Comparison of ENCODE assay signal across 8 cellular contexts in genomic region chr2:85413592-85414421, GRCh38. TPM values are rescaled to one million over a fixed set of nuclear protein-coding genes. Genes with fewer than 3 reads are reported as not detected.
DNase-seq lines count a peak whose midpoint lies in the region; ATAC-seq, FAIRE-seq and TF ChIP-seq lines count a peak whose summit lies in the region.

No MANE protein-coding gene starts in this region.

- no peaks in the 10 kb centered on the region for H3K36me3 Mint-ChIP-seq in activated CD4-positive, alpha-beta T cell treated with anti-CD3 and anti-CD28 coated beads, Interleukin-2, amount 10 ng/mL, durations not matched to agents 24 days and 14 days (ENCODE audit: low read depth)
- no peaks in the 10 kb centered on the region for H3K36me3 Mint-ChIP-seq in endodermal cell (ENCODE audit: low read depth)

- peak; percentile 37 for TF ChIP-seq CTCF in endodermal cell (conservative IDR thresholded peaks at IDR 0.05)

- H3K27me3 ChIP-seq in endodermal cell (ENCODE audit: control insufficient read depth, insufficient read depth, low read length, poor library complexity, severe bottlenecking) (no peaks in the 10 kb centered on the region), muscle layer of duodenum (ENCODE audit: low read depth, low read length) (no peaks in the 10 kb centered on the region)

- ATAC-seq in HG03175 (IDR thresholded peaks at IDR 0.05; ENCODE audit: unreplicated experiment) = no peak

- H3K27ac Mint-ChIP-seq in activated CD4-positive, alpha-beta T cell treated with anti-CD3 and anti-CD28 coated beads, Interleukin-2, amount 10 ng/mL, durations not matched to agents 24 days and 14 days = peak overlapping the region; percentile 20
- peak overlapping the region; percentile 93 for H3K27ac Mint-ChIP-seq in endodermal cell

- WGBS in endodermal cell (ENCODE audit: insufficient coverage in 1 of 2, insufficient read length in 1 of 2), 2 experiments = 20 to 21% methylated on average over 12 to 44 of the region's 44 CpGs

- H3K4me1 Mint-ChIP-seq in activated CD4-positive, alpha-beta T cell treated with anti-CD3 and anti-CD28 coated beads, Interleukin-2, amount 10 ng/mL, durations not matched to agents 24 days and 14 days = peaks cover 48% of the 10 kb centered on the region
- H3K4me1 Mint-ChIP-seq in endodermal cell = peaks cover 16% of the 10 kb centered on the region

- H3K9me3 ChIP-seq in endodermal cell (ENCODE audit: control insufficient read depth, low read length) = no peaks in the 10 kb centered on the region
- no peaks in the 10 kb centered on the region for H3K9me3 ChIP-seq in muscle layer of duodenum (ENCODE audit: control insufficient read depth in 1 of 2, low read length in 2 of 2)

- H3K27ac ChIP-seq in endodermal cell (ENCODE audit: low read depth, low read length) = no peak overlapping the region
- no peak overlapping the region for H3K27ac ChIP-seq in muscle layer of duodenum (ENCODE audit: low read length)

- peak overlapping the region; percentile 80 for H3K4me3 ChIP-seq in endodermal cell (ENCODE audit: low read length)
- H3K4me3 ChIP-seq in muscle layer of duodenum (ENCODE audit: low read depth in 1 of 2, low read length in 2 of 2) = peak overlapping the region; percentile 50 to 55

- H3K36me3 ChIP-seq in endodermal cell (ENCODE audit: control insufficient read depth, insufficient read depth, low read length) (no peaks in the 10 kb centered on the region), muscle layer of duodenum (ENCODE audit: control insufficient read depth in 1 of 2, insufficient read depth in 2 of 2, low read length in 2 of 2) (no peaks in the 10 kb centered on the region)

- peak; percentile 76 for DNase-seq in ELR (ENCODE audit: low read depth)
- peak; percentile 81 for DNase-seq in activated CD4-positive, alpha-beta T cell treated with anti-CD3 and anti-CD28 coated beads, Interleukin-2, amount 10 ng/mL, durations not matched to agents 24 days and 14 days
- DNase-seq in endodermal cell = peak; percentile 80
- peak; percentile 51 for DNase-seq in urothelium cell line (ENCODE audit: low spot score)
- no peak for DNase-seq in NCI-H1092 (lab: John Stamatoyannopoulos, UW)
- no peak for DNase-seq in pons (ENCODE audit: low spot score)

- no peak for FAIRE-seq in urothelium cell line (lab: Jason Lieb, UNC)

- peaks cover 3% of the 10 kb centered on the region for H3K27me3 Mint-ChIP-seq in activated CD4-positive, alpha-beta T cell treated with anti-CD3 and anti-CD28 coated beads, Interleukin-2, amount 10 ng/mL, durations not matched to agents 24 days and 14 days
- H3K27me3 Mint-ChIP-seq in endodermal cell (ENCODE audit: insufficient read depth) = no peaks in the 10 kb centered on the region

- H3K4me3 Mint-ChIP-seq in activated CD4-positive, alpha-beta T cell treated with anti-CD3 and anti-CD28 coated beads, Interleukin-2, amount 10 ng/mL, durations not matched to agents 24 days and 14 days = peak overlapping the region; percentile 75
- peak overlapping the region; percentile 80 for H3K4me3 Mint-ChIP-seq in endodermal cell

- intact Hi-C loops in activated CD4-positive, alpha-beta T cell treated with anti-CD3 and anti-CD28 coated beads, Interleukin-2, amount 10 ng/mL, durations not matched to agents 24 days and 14 days (cut with micrococcal nuclease) = loop anchor here (1.0 kb wide), 1 partner anchor 9 kb away; no protein-coding TSS in a partner anchor

- no peak overlapping the region for H3K9ac ChIP-seq in endodermal cell (ENCODE audit: extremely low read depth, low read length, poor library complexity, severe bottlenecking)

- H3K4me1 ChIP-seq in endodermal cell (ENCODE audit: control insufficient read depth, insufficient read depth, low read length) (peaks cover 4% of the 10 kb centered on the region), muscle layer of duodenum (ENCODE audit: control insufficient read depth in 1 of 2, insufficient read depth in 2 of 2, low read length in 2 of 2) (peaks cover 10 to 13% of the 10 kb centered on the region in 2 donors)

- H3K9me3 Mint-ChIP-seq in activated CD4-positive, alpha-beta T cell treated with anti-CD3 and anti-CD28 coated beads, Interleukin-2, amount 10 ng/mL, durations not matched to agents 24 days and 14 days = no peaks in the 10 kb centered on the region
- no peaks in the 10 kb centered on the region for H3K9me3 Mint-ChIP-seq in endodermal cell

RNA-seq across cellular contexts. Expression of gene CAPG, which starts 3.6 kb away (rescaled TPM):
- 51.6 and 63.6 TPM in 2 replicates for total RNA-seq in activated CD4-positive, alpha-beta T cell treated with anti-CD3 and anti-CD28 coated beads, Interleukin-2, amount 10 ng/mL, durations not matched to agents 24 days and 14 days
- total RNA-seq in endodermal cell = 100 to 1,000 TPM; 104 to 119 TPM
- 30.9 TPM for polyA plus RNA-seq in endodermal cell (2013, experiment 1 of 2)
- polyA plus RNA-seq in endodermal cell (2013, experiment 2 of 2) = 30.1 TPM

RNA-seq across cellular contexts. Expression of gene SH2D6, which starts 4.7 kb away (rescaled TPM):
- 0.69 and 0.96 TPM in 2 replicates for total RNA-seq in activated CD4-positive, alpha-beta T cell treated with anti-CD3 and anti-CD28 coated beads, Interleukin-2, amount 10 ng/mL, durations not matched to agents 24 days and 14 days
- total RNA-seq in endodermal cell = 1 to 10 TPM in 1 of 2 donors, under 1 TPM in 1; 0.68 to 1.1 TPM
- polyA plus RNA-seq in endodermal cell (2013, experiment 1 of 2) = 0.28 TPM
- 0.70 TPM for polyA plus RNA-seq in endodermal cell (2013, experiment 2 of 2)

RNA-seq across cellular contexts. Expression of gene ELMOD3, which starts 59.2 kb away (rescaled TPM):
- 16.7 and 18.2 TPM in 2 replicates for total RNA-seq in activated CD4-positive, alpha-beta T cell treated with anti-CD3 and anti-CD28 coated beads, Interleukin-2, amount 10 ng/mL, durations not matched to agents 24 days and 14 days
- total RNA-seq in endodermal cell = 10 to 100 TPM; 12.4 to 18.9 TPM
- polyA plus RNA-seq in endodermal cell (2013, experiment 1 of 2) = 19.1 TPM
- polyA plus RNA-seq in endodermal cell (2013, experiment 2 of 2) = 19.3 TPM

RNA-seq across cellular contexts. Expression of gene RETSAT, which starts 59.5 kb away (rescaled TPM):
- 21.0 and 25.0 TPM in 2 replicates for total RNA-seq in activated CD4-positive, alpha-beta T cell treated with anti-CD3 and anti-CD28 coated beads, Interleukin-2, amount 10 ng/mL, durations not matched to agents 24 days and 14 days
- total RNA-seq in endodermal cell = 10 to 100 TPM; 12.7 to 19.7 TPM
- 11.9 TPM for polyA plus RNA-seq in endodermal cell (2013, experiment 1 of 2)
- 12.8 TPM for polyA plus RNA-seq in endodermal cell (2013, experiment 2 of 2)

Comparison
In these comparisons a context has a peak if more than half of its experiments do, and no peak if none do; other contexts are left out.
1. DNase-seq: peak in ELR (single experiment), activated CD4-positive, alpha-beta T cell treated with anti-CD3 and anti-CD28 coated beads, Interleukin-2, amount 10 ng/mL, durations not matched to agents 24 days and 14 days (single experiment), endodermal cell (single experiment) and urothelium cell line (single experiment); none in NCI-H1092 (single experiment) and pons (single experiment).